ENCODE assay signal across 8 cellular contexts in genomic region chr1:160767417-160768294, GRCh38. TPM values are rescaled to one million over a fixed set of nuclear protein-coding genes. Genes with fewer than 3 reads are reported as not detected.
DNase-seq lines count a peak whose midpoint lies in the region; ATAC-seq, FAIRE-seq and TF ChIP-seq lines count a peak whose summit lies in the region.

No MANE protein-coding gene starts in this region.

- H3K79me2 ChIP-seq in GM12878 (ENCODE audit: control insufficient read depth, insufficient read depth, low read length): peaks cover 3% of the 10 kb centered on the region

- TF ChIP-seq POLR2A in GM12878 (IDR thresholded peaks at IDR 0.05; ENCODE audit: low read depth, low read length): peak; percentile 62
- no peak for TF ChIP-seq POLR2A in transverse colon (IDR thresholded peaks at IDR 0.05)

- in situ Hi-C loops in GM12878 (cut with MboI) (loop anchor here (5.0 kb wide), 2 partner anchors 40 to 85 kb away; no protein-coding TSS in a partner anchor), transverse colon (cut with MboI; ENCODE audit: low pct_ligation_motif_present in 1 of 4, low pct_unique_long_range_greater_than_20kb in 1 of 4, low sequenced_read_pairs in 3 of 4) (loop anchor here in 1 of 4 donors (10.0 kb wide), 1 partner anchor 83 kb away; no protein-coding TSS in a partner anchor), GM13977 (cut with MboI; ENCODE audit: low pct_unique_long_range_greater_than_20kb, low sequenced_read_pairs, unreplicated experiment) (no loop called here)

- H2AFZ ChIP-seq in GM12878 (ENCODE audit: control insufficient read depth, low read depth, low read length): peak overlapping the region; percentile 86

- TF ChIP-seq RAD21 in GM12878 (IDR thresholded peaks at IDR 0.05; ENCODE audit: insufficient read depth, low read depth, low read length): no peak

- DNase-seq in EH (ENCODE audit: low read depth) (peak; percentile 23), M059J (ENCODE audit: low read depth) (peak; percentile 57), GM12878 (ENCODE audit: low read depth, low spot score) (peak; percentile 60), transverse colon (no peak), GM13977 (ENCODE audit: low spot score) (no peak), GM10266 (ENCODE audit: extremely low spot score) (no peak), RCC 7860 (ENCODE audit: low spot score) (no peak)

- H3K9me3 ChIP-seq in GM12878 (replicated peaks; ENCODE audit: control insufficient read depth, insufficient read depth, low read length): no peaks in the 10 kb centered on the region; the same call in 1 of the 3 replicates
- H3K9me3 ChIP-seq in transverse colon: no peaks in the 10 kb centered on the region

- H3K9ac ChIP-seq in GM12878 (ENCODE audit: control insufficient read depth, insufficient read depth, low read length): peak overlapping the region; percentile 88

- SMC1A ChIA-PET in GM12878 (lab: Charles Lee; ENCODE audit: uncharacterized antibody, unreplicated experiment): interaction anchor here (0.7 to 15.6 kb wide), 31 partner anchors 9 to 230 kb away, joined by 3 to 447 read pairs (median 8); partner anchors contain the start of genes CD48, ITLN2, LY9 and SLAMF7

- peak overlapping the region; percentile 59 for H3K4me3 ChIP-seq in GM12878
- no peak overlapping the region for H3K4me3 ChIP-seq in transverse colon

- RAD21 ChIA-PET in GM12878 (lab: Charles Lee; ENCODE audit: unreplicated experiment): interaction anchor here (0.6 to 7.7 kb wide), 43 partner anchors 9 to 365 kb away, joined by 3 to 151 read pairs (median 7); partner anchors contain the start of genes CD244, CD48, ITLN2 and LY9

- WGBS in GM12878 (ENCODE audit: insufficient coverage, insufficient replicate concordance, low lambda C conversion rate, missing lambda C conversion rate): under 1% methylated on average over 8 of the region's 8 CpGs
- 62 to 70% methylated on average over 5 to 8 of the region's 8 CpGs for WGBS in transverse colon (ENCODE audit: low coverage in 1 of 2), 2 donors

- TSS peak; percentile 68 for BruUV-seq in GM12878 (replicated peaks; lab: Mats Ljungman, UMichigan)

- H3K4me2 ChIP-seq in GM12878 (ENCODE audit: control insufficient read depth, insufficient read depth): peak overlapping the region; percentile 89

- TF ChIP-seq EP300 in GM12878 (IDR thresholded peaks at IDR 0.05; ENCODE audit: borderline replicate concordance in 1 of 2, control insufficient read depth in 1 of 2, low read depth in 2 of 2, low read length in 2 of 2): no peak
- TF ChIP-seq EP300 in transverse colon (IDR thresholded peaks at IDR 0.05; ENCODE audit: low read depth): no peak

- CTCF ChIA-PET in GM12878 (lab: Yijun Ruan, JAX): interaction anchor here (0.7 to 8.1 kb wide), 40 partner anchors 10 to 475 kb away, joined by 3 to 234 read pairs (median 8); partner anchors contain the start of genes CD244, ITLN2, LY9 and SLAMF7

- peak; percentile 23 for FAIRE-seq in GM12878 (lab: Jason Lieb, UNC)
- no peak for FAIRE-seq in RCC 7860 (lab: Jason Lieb, UNC)

- ATAC-seq in GM21529 (IDR thresholded peaks at IDR 0.05; ENCODE audit: unreplicated experiment): peak; percentile 76
- ATAC-seq in GM12878: peak; percentile 87

- H3K4me1 ChIP-seq in GM12878 (ENCODE audit: control insufficient read depth, insufficient read depth, low read length): peaks cover 22% of the 10 kb centered on the region
- no peaks in the 10 kb centered on the region for H3K4me1 ChIP-seq in transverse colon

- no peaks in the 10 kb centered on the region for H3K27me3 ChIP-seq in GM12878 (replicated peaks in 1 of 2; ENCODE audit: control insufficient read depth in 2 of 2, insufficient read depth in 2 of 2, low read length in 1 of 2)
- no peaks in the 10 kb centered on the region for H3K27me3 ChIP-seq in transverse colon

- no peaks in the 10 kb centered on the region for H4K20me1 ChIP-seq in GM12878 (ENCODE audit: control insufficient read depth, insufficient read depth)

- intact Hi-C loops in GM12878 (cut with micrococcal nuclease; ENCODE audit: unreplicated experiment) (loop anchor here (1.0 kb wide), 3 partner anchors 23 to 86 kb away; no protein-coding TSS in a partner anchor), transverse colon (cut with DNase I; ENCODE audit: low total_unique reads) (no loop called here)

- H3K36me3 ChIP-seq in GM12878 (ENCODE audit: control insufficient read depth in 2 of 2, insufficient read depth in 2 of 2, low read length in 1 of 2): no peaks in the 10 kb centered on the region
- no peaks in the 10 kb centered on the region for H3K36me3 ChIP-seq in transverse colon

- no peak for TF ChIP-seq CTCF in GM12878 (IDR thresholded peaks at IDR 0.05 in 2 of 3, conservative IDR thresholded peaks at IDR 0.05 in 1 of 3; ENCODE audit: control insufficient read depth in 2 of 3, extremely low read depth in 1 of 3, insufficient read depth in 1 of 3, low read depth in 3 of 3, low read length in 3 of 3)
- no peak for TF ChIP-seq CTCF in transverse colon (IDR thresholded peaks at IDR 0.05)
- TF ChIP-seq CTCF in GM13977 (IDR thresholded peaks at IDR 0.05; ENCODE audit: extremely low read depth, insufficient read depth, missing control alignments): no peak
- TF ChIP-seq CTCF in GM10266 (IDR thresholded peaks at IDR 0.05; ENCODE audit: control insufficient read depth, insufficient read depth, low read depth, missing control alignments): no peak

- H3K27ac ChIP-seq in GM12878 (ENCODE audit: control insufficient read depth, insufficient read depth) (peak overlapping the region; percentile 89), transverse colon (peak overlapping the region; percentile 16 to 56 (median 34))

- POLR2A ChIA-PET in GM12878 (lab: Charles Lee): interaction anchor here (0.5 to 4.4 kb wide), 24 partner anchors 10 to 248 kb away, joined by 3 to 54 read pairs (median 8); partner anchors contain the start of genes CD48, LY9 and SLAMF7

RNA-seq across cellular contexts. Expression of gene LY9, which starts 28.3 kb away (rescaled TPM):
- total RNA-seq in M059J (2014; rRNA removed; shearing (Covaris generic)): not detected in 2 replicates
- 51.7 and 54.8 TPM in 2 replicates for total RNA-seq in GM12878 (2013; cell fraction: nucleolus; rRNA removed)
- total RNA-seq in GM12878 (2014; rRNA removed) (10.7 and 12.5 TPM in 2 replicates), GM12878 (2014; rRNA removed; fragmentation: Illumina TruSeq; extraction: Trizol) (6.6 and 8.0 TPM in 2 replicates), GM12878 (2021) (8.9 and 11.0 TPM in 2 replicates), transverse colon (1 to 10 TPM in 3 of 4 donors, under 1 TPM in 1; 0.40 to 9.4 (median 1.8) TPM)
- polyA plus RNA-seq in GM12878 (2011; ENCODE audit: low read depth): 15.9 TPM
- polyA plus RNA-seq in GM12878 (2011; rRNA removed) (11.7 and 13.3 TPM in 2 replicates), GM12878 (2014; fragmentation: Illumina TruSeq; extraction: Trizol) (9.8 and 11.7 TPM in 2 replicates), GM12878 (2014; fragmentation: Nextera tagmentation; extraction: Ambion mirVana) (1 to 10 TPM; 2.7 to 2.8 TPM), GM12878 (2014; rRNA removed) (11.4 and 11.6 TPM in 2 replicates), GM12878 (2016; fragmentation: Nextera tagmentation; extraction: Ambion mirVana) (1 to 10 TPM; 7.4 to 9.1 TPM)
- polyA plus RNA-seq in GM12878 (2011; cell fraction: cytosol; rRNA removed): 12.8 and 14.6 TPM in 2 replicates
- polyA plus RNA-seq in GM12878 (2011; cell fraction: nucleus; rRNA removed): 11.6 and 16.1 TPM in 2 replicates
- 16.7 and 24.0 TPM in 2 replicates for polyA plus RNA-seq in GM12878 (2012)
- 13.6 and 16.5 TPM in 2 replicates for polyA minus RNA-seq in GM12878 (2011; rRNA and poly(A)+ RNA removed)
- 3.5 TPM in 2 replicates for polyA minus RNA-seq in GM12878 (2011; cell fraction: cytosol; rRNA and poly(A)+ RNA removed)
- polyA minus RNA-seq in GM12878 (2011; cell fraction: nucleus; rRNA and poly(A)+ RNA removed): 10.8 and 12.2 TPM in 2 replicates

RNA-seq across cellular contexts. Expression of gene SLAMF7, which starts 28.6 kb away (rescaled TPM):
- total RNA-seq in M059J (2014; rRNA removed; shearing (Covaris generic)): 3.9 and 7.8 TPM in 2 replicates
- total RNA-seq in GM12878 (2013; cell fraction: nucleolus; rRNA removed): 340 and 341 TPM in 2 replicates
- total RNA-seq in GM12878 (2014; rRNA removed): 74.4 and 76.2 TPM in 2 replicates
- 81.5 and 88.1 TPM in 2 replicates for total RNA-seq in GM12878 (2014; rRNA removed; fragmentation: Illumina TruSeq; extraction: Trizol)
- 124 and 133 TPM in 2 replicates for total RNA-seq in GM12878 (2021)
- polyA plus RNA-seq in GM12878 (2011; ENCODE audit: low read depth): 147 TPM
- polyA plus RNA-seq in GM12878 (2011; rRNA removed): 275 and 284 TPM in 2 replicates
- polyA plus RNA-seq in GM12878 (2011; cell fraction: cytosol; rRNA removed): 168 and 176 TPM in 2 replicates
- polyA plus RNA-seq in GM12878 (2011; cell fraction: nucleus; rRNA removed): 116 and 168 TPM in 2 replicates
- polyA plus RNA-seq in GM12878 (2012): 182 and 235 TPM in 2 replicates
- polyA plus RNA-seq in GM12878 (2014; fragmentation: Illumina TruSeq; extraction: Trizol): 182 and 208 TPM in 2 replicates
- polyA plus RNA-seq in GM12878 (2014; fragmentation: Nextera tagmentation; extraction: Ambion mirVana): 10 to 100 TPM; 66.6 to 83.4 TPM
- 118 and 125 TPM in 2 replicates for polyA plus RNA-seq in GM12878 (2014; rRNA removed)
- 100 to 1,000 TPM; 102 to 114 TPM for polyA plus RNA-seq in GM12878 (2016; fragmentation: Nextera tagmentation; extraction: Ambion mirVana)
- 184 and 200 TPM in 2 replicates for polyA minus RNA-seq in GM12878 (2011; rRNA and poly(A)+ RNA removed)
- polyA minus RNA-seq in GM12878 (2011; cell fraction: cytosol; rRNA and poly(A)+ RNA removed): 46.2 and 51.3 TPM in 2 replicates
- polyA minus RNA-seq in GM12878 (2011; cell fraction: nucleus; rRNA and poly(A)+ RNA removed): 108 and 125 TPM in 2 replicates
- total RNA-seq in transverse colon: 10 to 100 TPM in 1 of 4 donors, 1 to 10 TPM in 1, under 1 TPM in 1, not detected in 1; 0.20 to 15.4 (median 2.7) TPM

RNA-seq across cellular contexts. Expression of gene CD48, which starts 56.0 kb away (rescaled TPM):
- 0.05 TPM in 1 of 2 replicates, not detected in the other for total RNA-seq in M059J (2014; rRNA removed; shearing (Covaris generic))
- 550 and 565 TPM in 2 replicates for total RNA-seq in GM12878 (2013; cell fraction: nucleolus; rRNA removed)
- total RNA-seq in GM12878 (2014; rRNA removed): 415 and 499 TPM in 2 replicates
- 445 and 463 TPM in 2 replicates for total RNA-seq in GM12878 (2014; rRNA removed; fragmentation: Illumina TruSeq; extraction: Trizol)
- total RNA-seq in GM12878 (2021): 311 and 323 TPM in 2 replicates
- polyA plus RNA-seq in GM12878 (2011; ENCODE audit: low read depth): 1,141 TPM
- polyA plus RNA-seq in GM12878 (2011; rRNA removed): 1,315 and 1,412 TPM in 2 replicates
- 831 and 1,170 TPM in 2 replicates for polyA plus RNA-seq in GM12878 (2011; cell fraction: cytosol; rRNA removed)
- polyA plus RNA-seq in GM12878 (2011; cell fraction: nucleus; rRNA removed): 317 and 485 TPM in 2 replicates
- polyA plus RNA-seq in GM12878 (2012): 688 and 1,150 TPM in 2 replicates
- 487 and 663 TPM in 2 replicates for polyA plus RNA-seq in GM12878 (2014; fragmentation: Illumina TruSeq; extraction: Trizol)
- 100 to 1,000 TPM; 667 to 776 TPM for polyA plus RNA-seq in GM12878 (2014; fragmentation: Nextera tagmentation; extraction: Ambion mirVana)
- polyA plus RNA-seq in GM12878 (2014; rRNA removed): 335 and 411 TPM in 2 replicates
- polyA plus RNA-seq in GM12878 (2016; fragmentation: Nextera tagmentation; extraction: Ambion mirVana): 100 to 1,000 TPM; 302 to 328 TPM
- 654 and 682 TPM in 2 replicates for polyA minus RNA-seq in GM12878 (2011; rRNA and poly(A)+ RNA removed)
- 176 and 177 TPM in 2 replicates for polyA minus RNA-seq in GM12878 (2011; cell fraction: cytosol; rRNA and poly(A)+ RNA removed)
- polyA minus RNA-seq in GM12878 (2011; cell fraction: nucleus; rRNA and poly(A)+ RNA removed): 79.5 and 82.9 TPM in 2 replicates
- total RNA-seq in transverse colon: 10 to 100 TPM in 2 of 4 donors, 1 to 10 TPM in 1, not detected in 1; 7.5 to 31.3 (median 17.6) TPM

Comparison
In these comparisons a context has a peak if more than half of its experiments do, and no peak if none do; other contexts are left out.
1. DNase-seq: peak in EH (single experiment), M059J (single experiment) and GM12878 (single experiment); none in transverse colon (single experiment), GM13977 (single experiment), GM10266 (single experiment) and RCC 7860 (single experiment).
2. RNA of gene CD48, which starts 56.0 kb away (total RNA-seq): 311 to 565 TPM in GM12878; 7.5 to 31.3 TPM in transverse colon and 0.05 TPM in M059J; every median in the first group is over 4 times any median in the second.